Comparison of ENCODE assay signal across 8 cellular contexts in the genomic region with DNA sequence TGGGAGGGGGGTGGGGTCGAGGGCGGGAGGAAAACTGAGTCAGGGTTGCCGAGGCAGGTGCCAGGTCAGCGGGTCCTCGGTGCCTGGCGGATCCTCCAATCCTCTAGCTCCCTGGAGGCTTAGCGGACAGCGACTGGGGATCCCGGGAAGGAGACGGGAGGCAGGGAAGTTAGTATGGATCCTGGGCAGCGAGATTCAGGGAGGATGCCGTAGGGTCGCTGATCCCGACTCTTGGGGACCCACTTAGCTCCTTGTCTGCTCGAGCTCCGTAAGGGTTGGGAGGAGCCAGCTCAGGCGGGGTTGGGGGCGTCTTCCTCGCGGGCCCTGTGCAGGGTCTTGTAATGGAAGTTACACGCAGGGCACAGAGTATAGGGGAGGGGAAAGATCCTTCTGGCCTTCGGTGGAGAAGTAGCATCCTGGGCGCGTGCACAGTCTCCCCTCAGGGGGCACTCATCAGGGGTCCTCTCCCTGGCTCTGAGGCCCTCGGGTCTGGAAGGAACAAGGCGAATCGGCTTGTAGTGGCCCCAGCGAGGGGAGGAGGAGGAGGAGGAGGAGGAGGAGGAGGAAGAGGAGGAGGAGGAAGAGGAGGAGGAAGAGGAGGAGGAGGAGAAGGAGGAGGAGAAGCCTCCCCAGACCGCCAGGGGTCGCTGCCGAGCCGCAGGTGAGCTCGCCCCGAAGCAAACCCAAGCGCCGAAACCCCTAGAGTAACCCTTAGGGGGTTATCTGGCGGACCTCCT. TPM values are rescaled to one million over a fixed set of nuclear protein-coding genes. Genes with fewer than 3 reads are reported as not detected.
DNase-seq lines count a peak whose midpoint lies in the region; ATAC-seq and TF ChIP-seq lines count a peak whose summit lies in the region.

No MANE protein-coding gene starts in this region.

- dilution Hi-C loops in IMR-90 (cut with HindIII; ENCODE audit: low sequenced_read_pairs, unreplicated experiment): no loop called here

- no peak overlapping the region for H3K14ac ChIP-seq in IMR-90 (replicated peaks; ENCODE audit: low read depth, low read length)

- no peaks in the 10 kb centered on the region for H3K79me2 ChIP-seq in SU-DHL-6 (ENCODE audit: insufficient read depth, low read length)

- no peak overlapping the region for H2BK20ac ChIP-seq in IMR-90 (ENCODE audit: low read depth, low read length)

- H4K5ac ChIP-seq in IMR-90 (ENCODE audit: low read depth, low read length): no peak overlapping the region

- peaks cover 17% of the 10 kb centered on the region for H3K4me1 Mint-ChIP-seq in activated naive CD8-positive, alpha-beta T cell (ENCODE audit: low read depth)

- peaks cover 48% of the 10 kb centered on the region for H3K27me3 Mint-ChIP-seq in activated naive CD8-positive, alpha-beta T cell

- TF ChIP-seq EP300 in sigmoid colon (IDR thresholded peaks at IDR 0.05): no peak

- peak overlapping the region; percentile 74 for H3K4me3 Mint-ChIP-seq in activated naive CD8-positive, alpha-beta T cell

- no peaks in the 10 kb centered on the region for H3F3A ChIP-seq in SU-DHL-6 (ENCODE audit: insufficient read depth)

- BruUV-seq in IMR-90 (replicated peaks; lab: Mats Ljungman, UMichigan): no TSS peak

- intact Hi-C loops in IMR-90 (cut with micrococcal nuclease): loop anchor here (5.0 kb wide), 2 partner anchors 35 to 65 kb away; a partner anchor contains a TSS
- intact Hi-C loops in left ventricle myocardium inferior (cut with micrococcal nuclease): loop anchor here (5.0 to 10.0 kb wide), 2 partner anchors 152 to 325 kb away; no protein-coding TSS in a partner anchor
- intact Hi-C loops in sigmoid colon (cut with DNase I): loop anchor here (1.0 to 5.0 kb wide), 3 partner anchors 65 to 325 kb away; no protein-coding TSS in a partner anchor

- H3K4me1 ChIP-seq in IMR-90 (ENCODE audit: control insufficient read depth, insufficient read depth, low read length) (no peaks in the 10 kb centered on the region), left ventricle myocardium inferior (peaks cover 19% of the 10 kb centered on the region), sigmoid colon (peaks cover 0 to 19% (median 17%) of the 10 kb centered on the region in 4 donors)

- DNase-seq in COLO829 (ENCODE audit: low spot score) (peak; percentile 53), IMR-90 (peak; percentile 9), left ventricle myocardium inferior (peak; percentile 54), sigmoid colon (no peak), DMS114 treated with DMSO at 0.1 percent for 48 hours (lab: John Stamatoyannopoulos, UW; ENCODE audit: unreplicated experiment) (no peak)

- no peak overlapping the region for H2AK5ac ChIP-seq in IMR-90 (ENCODE audit: low read depth, low read length)

- no peak overlapping the region for H3K23ac ChIP-seq in IMR-90 (ENCODE audit: low read depth, low read length)

- H2BK5ac ChIP-seq in IMR-90 (ENCODE audit: low read depth, low read length, poor library complexity, severe bottlenecking): no peak overlapping the region

- no peak overlapping the region for H3K56ac ChIP-seq in IMR-90 (ENCODE audit: extremely low read depth, insufficient read depth, low read length)

- peak overlapping the region; percentile 25 for H2AK9ac ChIP-seq in IMR-90 (replicated peaks; ENCODE audit: low read depth, low read length, poor library complexity)

- H3K9ac ChIP-seq in IMR-90 (ENCODE audit: low read depth, low read length): no peak overlapping the region
- H3K9ac ChIP-seq in SU-DHL-6 (ENCODE audit: low read length): no peak overlapping the region

- H3K27me3 ChIP-seq in IMR-90 (ENCODE audit: control insufficient read depth, insufficient read depth, low read length) (peaks cover 39% of the 10 kb centered on the region), SU-DHL-6 (ENCODE audit: low read length) (no peaks in the 10 kb centered on the region), left ventricle myocardium inferior (ENCODE audit: low read depth) (peaks cover 100% of the 10 kb centered on the region), sigmoid colon (peaks cover 23 to 97% (median 59%) of the 10 kb centered on the region in 3 donors)

- H4K8ac ChIP-seq in IMR-90 (ENCODE audit: low read depth in 2 of 2, low read length in 2 of 2): no peak overlapping the region

- no peaks in the 10 kb centered on the region for H3K9me1 ChIP-seq in IMR-90 (ENCODE audit: insufficient read depth, low read length)

- POLR2A ChIA-PET in IMR-90 (lab: Charles Lee; ENCODE audit: unreplicated experiment): no interaction called here

- in situ Hi-C loops in IMR-90 (cut with MboI; ENCODE audit: low sequenced_read_pairs): no loop called here

- no peaks in the 10 kb centered on the region for H3K36me3 ChIP-seq in IMR-90 (ENCODE audit: control insufficient read depth, insufficient read depth, low read length)
- H3K36me3 ChIP-seq in SU-DHL-6 (ENCODE audit: low read length): no peaks in the 10 kb centered on the region
- no peaks in the 10 kb centered on the region for H3K36me3 ChIP-seq in left ventricle myocardium inferior
- H3K36me3 ChIP-seq in sigmoid colon: no peaks in the 10 kb centered on the region

- TF ChIP-seq RAD21 in IMR-90 (IDR thresholded peaks at IDR 0.05; ENCODE audit: low read length): peak; percentile 48

- TF ChIP-seq CTCF in IMR-90 (conservative IDR thresholded peaks at IDR 0.05; ENCODE audit: low read depth, low read length): peak; percentile 57
- peak; percentile 45 for TF ChIP-seq CTCF in SU-DHL-6 (IDR thresholded peaks at IDR 0.05; ENCODE audit: insufficient read depth, low read length, poor library complexity, severe bottlenecking)
- peak; percentile 74 for TF ChIP-seq CTCF in left ventricle myocardium inferior (IDR thresholded peaks at IDR 0.05; ENCODE audit: borderline replicate concordance)
- TF ChIP-seq CTCF in sigmoid colon (IDR thresholded peaks at IDR 0.05): peak; percentile 57 to 84 (median 79)

- H2BK15ac ChIP-seq in IMR-90 (ENCODE audit: low read depth, low read length): no peak overlapping the region

- no peak overlapping the region for H3K4ac ChIP-seq in IMR-90 (ENCODE audit: low read depth, low read length)

- WGBS in IMR-90 (ENCODE audit: extremely low coverage in 2 of 2, insufficient read length in 1 of 2), 2 experiments: 0% methylated on average over 9 of the region's 37 CpGs; no CpG with 5 or more reads in 1 of the 2 experiments
- 2% methylated on average over 36 of the region's 37 CpGs for WGBS in sigmoid colon, 2 donors

- TF ChIP-seq POLR2A in IMR-90 (IDR thresholded peaks at IDR 0.05; ENCODE audit: low read depth, low read length) (no peak), sigmoid colon (IDR thresholded peaks at IDR 0.05) (no peak)

- H2AFZ ChIP-seq in IMR-90 (replicated peaks; ENCODE audit: low read length, poor library complexity) (peak overlapping the region; percentile 60), SU-DHL-6 (ENCODE audit: low read depth, low read length, severe bottlenecking) (no peak overlapping the region)

- CTCF ChIA-PET in IMR-90 (lab: Yijun Ruan, JAX): interaction anchor here (0.6 kb wide), 1 partner anchor 420 kb away, joined by 3 read pairs; no protein-coding TSS in a partner anchor

- H3K36me3 Mint-ChIP-seq in activated naive CD8-positive, alpha-beta T cell: no peaks in the 10 kb centered on the region

- no peaks in the 10 kb centered on the region for H3K9me2 ChIP-seq in SU-DHL-6 (replicated peaks; ENCODE audit: insufficient read depth, low read length)

- H3K4me3 ChIP-seq in IMR-90 (ENCODE audit: insufficient read depth, low read depth, low read length) (no peak overlapping the region), SU-DHL-6 (ENCODE audit: insufficient read depth, low read length, poor library complexity, severe bottlenecking) (no peak overlapping the region), left ventricle myocardium inferior (peak overlapping the region; percentile 63), sigmoid colon (no peak overlapping the region)

- no peaks in the 10 kb centered on the region; the same call in 1 of the 2 replicates for H4K20me1 ChIP-seq in IMR-90 (ENCODE audit: insufficient read depth, low read length)
- no peaks in the 10 kb centered on the region for H4K20me1 ChIP-seq in SU-DHL-6 (ENCODE audit: low read depth, low read length)

- no peak overlapping the region for H2BK120ac ChIP-seq in IMR-90 (ENCODE audit: low read depth, low read length)

- no peak overlapping the region for H3K18ac ChIP-seq in IMR-90 (ENCODE audit: low read depth, low read length)

- H3K9me3 ChIP-seq in IMR-90 (ENCODE audit: control insufficient read depth, insufficient read depth, low read length) (no peaks in the 10 kb centered on the region), SU-DHL-6 (ENCODE audit: insufficient read depth, low read length) (no peaks in the 10 kb centered on the region), left ventricle myocardium inferior (replicated peaks) (no peaks in the 10 kb centered on the region), sigmoid colon (no peaks in the 10 kb centered on the region)

- no peaks in the 10 kb centered on the region for H3K9me3 Mint-ChIP-seq in activated naive CD8-positive, alpha-beta T cell (ENCODE audit: low read depth)

- H3K79me1 ChIP-seq in IMR-90 (ENCODE audit: low read depth in 1 of 2, low read length in 2 of 2): no peaks in the 10 kb centered on the region

- ATAC-seq in IMR-90 (ENCODE audit: low read depth) (peak; percentile 25), GM18861 (IDR thresholded peaks at IDR 0.05; ENCODE audit: unreplicated experiment) (no peak)

- H3K27ac Mint-ChIP-seq in activated naive CD8-positive, alpha-beta T cell: no peak overlapping the region

- no peak overlapping the region for H3K27ac ChIP-seq in IMR-90 (ENCODE audit: insufficient read depth, low read length)
- no peak overlapping the region for H3K27ac ChIP-seq in SU-DHL-6 (ENCODE audit: low read depth, low read length)
- H3K27ac ChIP-seq in left ventricle myocardium inferior (replicated peaks): no peak overlapping the region
- no peak overlapping the region for H3K27ac ChIP-seq in sigmoid colon

- H4K91ac ChIP-seq in IMR-90 (ENCODE audit: insufficient read depth, low read depth, low read length): no peak overlapping the region

- H3K4me2 ChIP-seq in IMR-90 (ENCODE audit: low read depth, low read length) (peak overlapping the region; percentile 52), SU-DHL-6 (ENCODE audit: low read depth, low read length, poor library complexity, severe bottlenecking) (peak overlapping the region; percentile 57)

RNA-seq across cellular contexts. Expression of a gene that starts 6.4 kb away (rescaled TPM):
- not detected in 2 replicates for total RNA-seq in IMR-90 (2012; rRNA removed)
- polyA plus RNA-seq in IMR-90 (2012; rRNA removed): 2.2 and 3.4 TPM in 2 replicates
- 11.3 and 18.7 TPM in 2 replicates for polyA plus RNA-seq in IMR-90 (2012; cell fraction: cytosol; rRNA removed)
- 0.50 and 1.8 TPM in 2 replicates for polyA plus RNA-seq in IMR-90 (2012; cell fraction: nucleus; rRNA removed; ENCODE audit: low replicate concordance)
- total RNA-seq in left ventricle myocardium inferior: not detected
- under 1 TPM in 1 of 4 donors, not detected in 3; 0.14 TPM for total RNA-seq in sigmoid colon
- polyA plus RNA-seq in sigmoid colon: 1 to 10 TPM in 1 of 3 donors, not detected in 2; 1.4 TPM

RNA-seq across cellular contexts. Expression of a gene that starts 13.9 kb away (rescaled TPM):
- total RNA-seq in IMR-90 (2012; rRNA removed) (under 0.01 TPM in 2 replicates), left ventricle myocardium inferior (0.58 TPM), sigmoid colon (under 1 TPM in 1 of 4 donors, not detected in 3; 0.27 TPM)
- polyA plus RNA-seq in IMR-90 (2012; rRNA removed) (0.16 and 0.17 TPM in 2 replicates), sigmoid colon (10 to 100 TPM in 1 of 3 donors, 1 to 10 TPM in 1, under 1 TPM in 1; 0.60 to 27.1 (median 2.5) TPM)
- polyA plus RNA-seq in IMR-90 (2012; cell fraction: cytosol; rRNA removed): 0.23 and 0.45 TPM in 2 replicates
- 0.22 and 0.25 TPM in 2 replicates for polyA plus RNA-seq in IMR-90 (2012; cell fraction: nucleus; rRNA removed; ENCODE audit: low replicate concordance)

RNA-seq across cellular contexts. Expression of a gene that starts 50.6 kb away (rescaled TPM):
- total RNA-seq in IMR-90 (2012; rRNA removed): 11.8 and 12.5 TPM in 2 replicates
- polyA plus RNA-seq in IMR-90 (2012; rRNA removed): 17.8 and 20.2 TPM in 2 replicates
- 6.2 and 10.9 TPM in 2 replicates for polyA plus RNA-seq in IMR-90 (2012; cell fraction: cytosol; rRNA removed)
- polyA plus RNA-seq in IMR-90 (2012; cell fraction: nucleus; rRNA removed; ENCODE audit: low replicate concordance): 89.9 and 166 TPM in 2 replicates
- 8.1 TPM for total RNA-seq in left ventricle myocardium inferior
- total RNA-seq in sigmoid colon: 10 to 100 TPM; 12.0 to 24.4 (median 14.9) TPM
- 10 to 100 TPM in 1 of 3 donors, 1 to 10 TPM in 2; 5.4 to 17.1 (median 5.5) TPM for polyA plus RNA-seq in sigmoid colon

Comparison
In these comparisons a context has a peak if more than half of its experiments do, and no peak if none do; other contexts are left out.
1. DNase-seq: peak in COLO829 (single experiment), IMR-90 (single experiment) and left ventricle myocardium inferior (single experiment); none in sigmoid colon (single experiment) and DMS114 treated with DMSO at 0.1 percent for 48 hours (single experiment).
2. Peak in every context shown above with its lines, with median percentiles within 50 percentile points of each other: CTCF ChIP-seq.